ENCODE assay signal across 24 cellular contexts in the genomic region with DNA sequence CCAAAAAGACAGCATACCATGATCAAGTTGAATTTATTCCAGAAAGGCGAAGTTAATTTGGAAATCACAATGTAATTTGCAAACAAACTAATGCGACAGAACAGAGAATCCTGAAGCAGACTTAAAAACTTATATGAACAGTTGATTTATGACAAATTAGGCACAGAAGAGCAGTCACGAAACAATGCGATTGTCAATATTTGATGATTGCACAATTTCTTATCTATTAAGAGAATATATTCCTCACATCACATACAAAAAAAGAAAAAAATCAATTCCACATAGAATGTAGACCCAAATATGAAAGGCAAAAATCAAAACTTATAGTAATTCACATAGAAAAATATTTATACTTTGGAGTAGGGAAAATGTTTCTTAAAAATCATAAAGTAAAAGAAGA. TPM values are rescaled to one million over a fixed set of nuclear protein-coding genes. Genes with fewer than 3 reads are reported as not detected.
DNase-seq lines count a peak whose midpoint lies in the region; ATAC-seq, FAIRE-seq and TF ChIP-seq lines count a peak whose summit lies in the region.
"Had no signal": no experiment of that assay in that cellular context is flagged by ENCODE, and none has a peak within 500 bp of the region (broad histone marks: within the 10 kb centered on the region; RNA-seq: fewer than 3 reads in every experiment).

No MANE protein-coding gene starts in this region.

- H3K27ac ChIP-seq in small intestine (ENCODE audit: low read depth in 1 of 2, low read length in 1 of 2) (no peak overlapping the region), RWPE1 (no peak overlapping the region)
- H3K27ac ChIP-seq: A549; BLaER1 treated with 17β-estradiol and CSF1 and Interleukin-3, amounts not matched to agents 10 nM and 100 nM; GM23248 had no signal

- H3K27ac Mint-ChIP-seq in Caco-2 (ENCODE audit: unreplicated experiment) (no peak overlapping the region), WTC11 (no peak overlapping the region)
- H3K27ac Mint-ChIP-seq: CD14-positive monocyte; CD4-positive, alpha-beta T cell had no signal

- CTCF ChIA-PET in Caco-2 (lab: Charles Lee), result no interaction called here
- CTCF ChIA-PET in RWPE1 (lab: Yijun Ruan, JAX), result no interaction called here
- CTCF ChIA-PET in WTC11 (lab: Charles Lee), result no interaction called here

- H3K27me3 ChIP-seq in small intestine (ENCODE audit: control insufficient read depth in 2 of 2, insufficient read depth in 2 of 2, low read length in 2 of 2) (no peaks in the 10 kb centered on the region), Caco-2 (replicated peaks; ENCODE audit: control insufficient read depth, insufficient read depth, low read length) (no peaks in the 10 kb centered on the region)
- H3K27me3 ChIP-seq: BE2C; BLaER1 treated with 17β-estradiol and CSF1 and Interleukin-3, amounts not matched to agents 10 nM and 100 nM had no signal

- no peaks in the 10 kb centered on the region for H3K27me3 Mint-ChIP-seq in Caco-2 (ENCODE audit: insufficient read depth, unreplicated experiment)
- no peaks in the 10 kb centered on the region for H3K27me3 Mint-ChIP-seq in WTC11 (ENCODE audit: low read depth)
- H3K27me3 Mint-ChIP-seq: CD4-positive, alpha-beta T cell; CD8-positive, alpha-beta memory T cell had no signal

- H3K36me3 ChIP-seq in small intestine (ENCODE audit: control insufficient read depth in 2 of 2, insufficient read depth in 2 of 2, low read length in 2 of 2) (peaks cover 2 to 8% of the 10 kb centered on the region in 2 donors), Caco-2 (ENCODE audit: control insufficient read depth, insufficient read depth, low read length) (no peaks in the 10 kb centered on the region)

- POLR2A ChIA-PET in Caco-2 (lab: Charles Lee) (no interaction called here), RWPE1 (lab: Yijun Ruan, JAX; ENCODE audit: low non-redundant PET) (no interaction called here), WTC11 (lab: Charles Lee) (no interaction called here)

- intact Hi-C loops in Caco-2 (cut with micrococcal nuclease; ENCODE audit: unreplicated experiment), result no loop called here

- H3K9me3 ChIP-seq in small intestine (ENCODE audit: control insufficient read depth, low read depth), result no peaks in the 10 kb centered on the region
- peaks cover 22% of the 10 kb centered on the region for H3K9me3 ChIP-seq in Caco-2
- H3K9me3 ChIP-seq: BE2C had no signal

- H3K4me1 ChIP-seq in small intestine (ENCODE audit: control insufficient read depth in 2 of 2, insufficient read depth in 1 of 2, low read depth in 1 of 2, low read length in 1 of 2), result no peaks in the 10 kb centered on the region
- no peaks in the 10 kb centered on the region for H3K4me1 ChIP-seq in Caco-2
- H3K4me1 ChIP-seq: A549; BE2C; BLaER1 treated with 17β-estradiol and CSF1 and Interleukin-3, amounts not matched to agents 10 nM and 100 nM had no signal

- no peak overlapping the region for H3K4me3 ChIP-seq in small intestine (ENCODE audit: low read depth in 1 of 2, low read length in 2 of 2)
- H3K4me3 ChIP-seq in Caco-2 (ENCODE audit: low read depth, low read length), result no peak overlapping the region
- H3K4me3 ChIP-seq: A549; BLaER1 treated with 17β-estradiol and CSF1 and Interleukin-3, amounts not matched to agents 10 nM and 100 nM; GM12878; GM23248 had no signal

- WGBS in small intestine, 3 donors, result 84 to 96% (median 94%) methylated on average over 4 of the region's 4 CpGs

- H3K4me3 Mint-ChIP-seq in Caco-2 (ENCODE audit: unreplicated experiment), result no peak overlapping the region
- H3K4me3 Mint-ChIP-seq in WTC11, result no peak overlapping the region
- H3K4me3 Mint-ChIP-seq: CD14-positive monocyte; CD4-positive, alpha-beta T cell; CD8-positive, alpha-beta memory T cell had no signal

- DNase-seq in HTR-8/SVneo (ENCODE audit: insufficient read length, low spot score) (no peak), small intestine (no peak), Caco-2 (no peak), RWPE1 (ENCODE audit: low spot score) (no peak), WTC11 (ENCODE audit: low spot score) (no peak)
- DNase-seq: 8988T; ACHN; AML-193; BE2C; Calu3; CD4-positive, alpha-beta T cell; CD8-positive, alpha-beta memory T cell; DND-41; GDM1; GM23248; H7; HCEC 1CT had no signal

- H3K36me3 Mint-ChIP-seq in Caco-2 (ENCODE audit: insufficient read depth, unreplicated experiment) (peaks cover 43% of the 10 kb centered on the region), WTC11 (peaks cover 47% of the 10 kb centered on the region)

- FAIRE-seq in HTR-8/SVneo (lab: Jason Lieb, UNC) (peak; percentile 89), islet of Langerhans (lab: Jason Lieb, UNC) (peak; percentile 77), small intestine (lab: Jason Lieb, UNC) (peak; percentile 81)
- FAIRE-seq: A549, GM12878, GM19239, H1 had no signal

- peaks cover 28% of the 10 kb centered on the region for H3K9me3 Mint-ChIP-seq in Caco-2 (ENCODE audit: unreplicated experiment)
- peaks cover 28% of the 10 kb centered on the region for H3K9me3 Mint-ChIP-seq in WTC11

- BruUV-seq in Caco-2 (replicated peaks; lab: Mats Ljungman, UMichigan), result no TSS peak

- TF ChIP-seq CTCF in Caco-2 (IDR thresholded peaks at IDR 0.05; ENCODE audit: insufficient read depth in 1 of 2, low read depth in 1 of 2, low read length in 1 of 2, severe bottlenecking in 1 of 2, unreplicated experiment in 1 of 2), result no peak
- TF ChIP-seq CTCF in RWPE1 (conservative IDR thresholded peaks at IDR 0.05; ENCODE audit: low read depth), result no peak
- TF ChIP-seq CTCF in WTC11 (IDR thresholded peaks at IDR 0.05), result no peak

- H3K4me1 Mint-ChIP-seq in Caco-2 (ENCODE audit: low read depth, unreplicated experiment) (no peaks in the 10 kb centered on the region), WTC11 (no peaks in the 10 kb centered on the region)
- H3K4me1 Mint-ChIP-seq: CD14-positive monocyte had no signal

- no peak for ATAC-seq in WTC11
- ATAC-seq: A549, GM12878 had no signal

TF ChIP-seq in WTC11, 78 proteins besides CTCF, POLR2A, EP300 and RAD21 (continues in another document):
- TF ChIP-seq, protein P1, sequence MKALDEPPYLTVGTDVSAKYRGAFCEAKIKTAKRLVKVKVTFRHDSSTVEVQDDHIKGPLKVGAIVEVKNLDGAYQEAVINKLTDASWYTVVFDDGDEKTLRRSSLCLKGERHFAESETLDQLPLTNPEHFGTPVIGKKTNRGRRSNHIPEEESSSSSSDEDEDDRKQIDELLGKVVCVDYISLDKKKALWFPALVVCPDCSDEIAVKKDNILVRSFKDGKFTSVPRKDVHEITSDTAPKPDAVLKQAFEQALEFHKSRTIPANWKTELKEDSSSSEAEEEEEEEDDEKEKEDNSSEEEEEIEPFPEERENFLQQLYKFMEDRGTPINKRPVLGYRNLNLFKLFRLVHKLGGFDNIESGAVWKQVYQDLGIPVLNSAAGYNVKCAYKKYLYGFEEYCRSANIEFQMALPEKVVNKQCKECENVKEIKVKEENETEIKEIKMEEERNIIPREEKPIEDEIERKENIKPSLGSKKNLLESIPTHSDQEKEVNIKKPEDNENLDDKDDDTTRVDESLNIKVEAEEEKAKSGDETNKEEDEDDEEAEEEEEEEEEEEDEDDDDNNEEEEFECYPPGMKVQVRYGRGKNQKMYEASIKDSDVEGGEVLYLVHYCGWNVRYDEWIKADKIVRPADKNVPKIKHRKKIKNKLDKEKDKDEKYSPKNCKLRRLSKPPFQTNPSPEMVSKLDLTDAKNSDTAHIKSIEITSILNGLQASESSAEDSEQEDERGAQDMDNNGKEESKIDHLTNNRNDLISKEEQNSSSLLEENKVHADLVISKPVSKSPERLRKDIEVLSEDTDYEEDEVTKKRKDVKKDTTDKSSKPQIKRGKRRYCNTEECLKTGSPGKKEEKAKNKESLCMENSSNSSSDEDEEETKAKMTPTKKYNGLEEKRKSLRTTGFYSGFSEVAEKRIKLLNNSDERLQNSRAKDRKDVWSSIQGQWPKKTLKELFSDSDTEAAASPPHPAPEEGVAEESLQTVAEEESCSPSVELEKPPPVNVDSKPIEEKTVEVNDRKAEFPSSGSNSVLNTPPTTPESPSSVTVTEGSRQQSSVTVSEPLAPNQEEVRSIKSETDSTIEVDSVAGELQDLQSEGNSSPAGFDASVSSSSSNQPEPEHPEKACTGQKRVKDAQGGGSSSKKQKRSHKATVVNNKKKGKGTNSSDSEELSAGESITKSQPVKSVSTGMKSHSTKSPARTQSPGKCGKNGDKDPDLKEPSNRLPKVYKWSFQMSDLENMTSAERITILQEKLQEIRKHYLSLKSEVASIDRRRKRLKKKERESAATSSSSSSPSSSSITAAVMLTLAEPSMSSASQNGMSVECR (CRISPR knock-in tag; IDR thresholded peaks at IDR 0.05; ENCODE audit: borderline replicate concordance), result no peak
- TF ChIP-seq HMGA2 (CRISPR knock-in tag; IDR thresholded peaks at IDR 0.05) (no peak), CREM (CRISPR knock-in tag; IDR thresholded peaks at IDR 0.05) (no peak), ZBTB21 (CRISPR knock-in tag; IDR thresholded peaks at IDR 0.05; ENCODE audit: borderline replicate concordance) (no peak), NR2C2 (CRISPR knock-in tag; IDR thresholded peaks at IDR 0.05) (no peak)
- TF ChIP-seq, protein P2, sequence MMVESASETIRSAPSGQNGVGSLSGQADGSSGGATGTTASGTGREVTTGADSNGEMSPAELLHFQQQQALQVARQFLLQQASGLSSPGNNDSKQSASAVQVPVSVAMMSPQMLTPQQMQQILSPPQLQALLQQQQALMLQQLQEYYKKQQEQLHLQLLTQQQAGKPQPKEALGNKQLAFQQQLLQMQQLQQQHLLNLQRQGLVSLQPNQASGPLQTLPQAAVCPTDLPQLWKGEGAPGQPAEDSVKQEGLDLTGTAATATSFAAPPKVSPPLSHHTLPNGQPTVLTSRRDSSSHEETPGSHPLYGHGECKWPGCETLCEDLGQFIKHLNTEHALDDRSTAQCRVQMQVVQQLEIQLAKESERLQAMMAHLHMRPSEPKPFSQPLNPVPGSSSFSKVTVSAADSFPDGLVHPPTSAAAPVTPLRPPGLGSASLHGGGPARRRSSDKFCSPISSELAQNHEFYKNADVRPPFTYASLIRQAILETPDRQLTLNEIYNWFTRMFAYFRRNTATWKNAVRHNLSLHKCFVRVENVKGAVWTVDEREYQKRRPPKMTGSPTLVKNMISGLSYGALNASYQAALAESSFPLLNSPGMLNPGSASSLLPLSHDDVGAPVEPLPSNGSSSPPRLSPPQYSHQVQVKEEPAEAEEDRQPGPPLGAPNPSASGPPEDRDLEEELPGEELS (CRISPR knock-in tag; IDR thresholded peaks at IDR 0.05), result no peak
- TF ChIP-seq, protein P3, sequence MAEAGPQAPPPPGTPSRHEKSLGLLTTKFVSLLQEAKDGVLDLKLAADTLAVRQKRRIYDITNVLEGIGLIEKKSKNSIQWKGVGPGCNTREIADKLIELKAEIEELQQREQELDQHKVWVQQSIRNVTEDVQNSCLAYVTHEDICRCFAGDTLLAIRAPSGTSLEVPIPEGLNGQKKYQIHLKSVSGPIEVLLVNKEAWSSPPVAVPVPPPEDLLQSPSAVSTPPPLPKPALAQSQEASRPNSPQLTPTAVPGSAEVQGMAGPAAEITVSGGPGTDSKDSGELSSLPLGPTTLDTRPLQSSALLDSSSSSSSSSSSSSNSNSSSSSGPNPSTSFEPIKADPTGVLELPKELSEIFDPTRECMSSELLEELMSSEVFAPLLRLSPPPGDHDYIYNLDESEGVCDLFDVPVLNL (CRISPR knock-in tag; IDR thresholded peaks at IDR 0.05; ENCODE audit: borderline replicate concordance, low read depth), result no peak

RNA-seq across cellular contexts. Expression of a gene that starts 28.9 kb away (rescaled TPM):
- polyA plus RNA-seq in small intestine, result 10 to 100 TPM; 56.7 to 75.0 (median 69.1) TPM
- total RNA-seq in Caco-2 (2022) (62.4 and 68.1 TPM in 2 replicates), WTC11 (2021) (48.7 to 59.5 TPM (median 58.0 TPM) in 3 replicates)
